ENCODE assay signal across 19 cellular contexts in the genomic region with DNA sequence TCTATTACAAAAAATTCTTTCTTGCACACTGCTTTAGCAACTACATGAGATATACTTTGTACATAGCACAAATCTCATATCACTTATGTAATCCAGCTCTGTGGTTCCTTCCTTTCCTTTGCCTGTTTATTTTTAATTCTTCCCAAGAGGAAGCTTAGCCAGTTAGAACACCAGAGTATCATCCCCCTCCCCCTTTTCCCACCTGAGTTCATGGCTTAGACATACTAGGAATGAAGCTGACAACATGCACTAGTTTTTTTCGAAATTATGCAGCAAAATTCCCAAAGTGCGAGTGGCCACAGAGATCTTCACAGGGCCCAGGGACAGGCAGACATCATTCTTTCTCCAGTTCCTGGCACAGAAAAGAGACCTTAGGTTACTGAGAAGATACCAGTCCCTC. TPM values are rescaled to one million over a fixed set of nuclear protein-coding genes. Genes with fewer than 3 reads are reported as not detected.
DNase-seq lines count a peak whose midpoint lies in the region; ATAC-seq, FAIRE-seq and TF ChIP-seq lines count a peak whose summit lies in the region.
"Had no signal": no experiment of that assay in that cellular context is flagged by ENCODE, and none has a peak within 500 bp of the region (broad histone marks: within the 10 kb centered on the region; RNA-seq: fewer than 3 reads in every experiment).

No MANE protein-coding gene starts in this region.

- H3K9me3 Mint-ChIP-seq in osteocyte (ENCODE audit: unreplicated experiment), result no peaks in the 10 kb centered on the region
- peaks cover 4% of the 10 kb centered on the region for H3K9me3 Mint-ChIP-seq in activated naive CD8-positive, alpha-beta T cell treated with anti-CD3 and anti-CD28 coated beads, Interleukin-2, amount 50 U/mL, for 24 hours

- no peak overlapping the region for H3K4me3 ChIP-seq in A549
- no peak overlapping the region for H3K4me3 ChIP-seq in esophagus muscularis mucosa
- H3K4me3 ChIP-seq: body of pancreas, mucosa of descending colon had no signal

- TF ChIP-seq POLR2A in A549 (IDR thresholded peaks at IDR 0.05; ENCODE audit: low read length), result no peak
- no peak for TF ChIP-seq POLR2A in esophagus muscularis mucosa (IDR thresholded peaks at IDR 0.05; ENCODE audit: low read depth)

- TF ChIP-seq EP300 in A549 (IDR thresholded peaks at IDR 0.05), result no peak
- TF ChIP-seq EP300 in esophagus muscularis mucosa (IDR thresholded peaks at IDR 0.05), result no peak

- DNase-seq in A549 (ENCODE audit: low read depth in 1 of 2, low spot score in 1 of 2), result no peak
- DNase-seq in NCI-H460 (ENCODE audit: extremely low read depth, low read depth), result peak; percentile 63
- DNase-seq in esophagus muscularis mucosa (ENCODE audit: extremely low spot score), result no peak
- DNase-seq in osteocyte (ENCODE audit: extremely low spot score, unreplicated experiment), result no peak
- no peak for DNase-seq in GM20000 (ENCODE audit: low spot score)
- no peak for DNase-seq in activated naive CD8-positive, alpha-beta T cell treated with anti-CD3 and anti-CD28 coated beads, Interleukin-2, amount 50 U/mL, for 24 hours
- DNase-seq in SW 1271 (lab: John Stamatoyannopoulos, UW), result no peak
- DNase-seq: activated CD4-positive, CD25-positive, alpha-beta regulatory T cell; activated effector memory CD4-positive, alpha-beta T cell treated with anti-CD3 and anti-CD28 coated beads, Interleukin-2, amount 50 U/mL, for 16 hours; body of pancreas; COR-L47; effector CD4-positive, alpha-beta T cell; mucosa of descending colon; NCI-H146; NCI-H510A; stimulated activated naive CD8-positive, alpha-beta T cell treated with anti-CD3 and anti-CD28 coated beads, Interleukin-15, amount 100 ng/mL, for 72 hours had no signal

- POLR2A ChIA-PET in A549 (lab: Yijun Ruan, JAX), result no interaction called here

- peaks cover 0 to 38% (median 12%) of the 10 kb centered on the region in 4 donors for H3K36me3 ChIP-seq in esophagus muscularis mucosa

- H3K27me3 ChIP-seq in esophagus muscularis mucosa, result no peaks in the 10 kb centered on the region
- H3K27me3 ChIP-seq: body of pancreas had no signal

- no peak for FAIRE-seq in A549 (lab: Jason Lieb, UNC)
- FAIRE-seq: GM18507, GM19239 had no signal

- H3K36me3 Mint-ChIP-seq in osteocyte (ENCODE audit: unreplicated experiment), result peaks cover 64% of the 10 kb centered on the region
- peaks cover 2% of the 10 kb centered on the region for H3K36me3 Mint-ChIP-seq in activated naive CD8-positive, alpha-beta T cell treated with anti-CD3 and anti-CD28 coated beads, Interleukin-2, amount 50 U/mL, for 24 hours (ENCODE audit: low read depth)

- no peaks in the 10 kb centered on the region for H3K9me3 ChIP-seq in A549
- H3K9me3 ChIP-seq in esophagus muscularis mucosa, result no peaks in the 10 kb centered on the region
- H3K9me3 ChIP-seq: body of pancreas, mucosa of descending colon had no signal

- H3K27me3 Mint-ChIP-seq in osteocyte (ENCODE audit: unreplicated experiment), result no peaks in the 10 kb centered on the region
- peaks cover 12% of the 10 kb centered on the region for H3K27me3 Mint-ChIP-seq in activated naive CD8-positive, alpha-beta T cell treated with anti-CD3 and anti-CD28 coated beads, Interleukin-2, amount 50 U/mL, for 24 hours

- intact Hi-C loops in esophagus muscularis mucosa (cut with DNase I), result no loop called here

- H3K4me1 ChIP-seq in A549 (peaks cover 59% of the 10 kb centered on the region), esophagus muscularis mucosa (peaks cover 90 to 100% (median 93%) of the 10 kb centered on the region in 4 donors)
- H3K4me1 ChIP-seq: body of pancreas had no signal

- peaks cover 78% of the 10 kb centered on the region for H3K4me1 Mint-ChIP-seq in osteocyte (ENCODE audit: unreplicated experiment)
- no peaks in the 10 kb centered on the region for H3K4me1 Mint-ChIP-seq in activated naive CD8-positive, alpha-beta T cell treated with anti-CD3 and anti-CD28 coated beads, Interleukin-2, amount 50 U/mL, for 24 hours
- H3K4me1 Mint-ChIP-seq: stimulated activated naive CD8-positive, alpha-beta T cell treated with anti-CD3 and anti-CD28 coated beads, Interleukin-15, amount 100 ng/mL, for 72 hours had no signal

- peak overlapping the region in 1 of 2 experiments; percentile 36; a peak in 3 of 6 replicates for H3K27ac ChIP-seq in A549
- H3K27ac ChIP-seq in esophagus muscularis mucosa (replicated peaks in 1 of 4), result peak overlapping the region; percentile 20 to 44 (median 31)
- H3K27ac ChIP-seq: body of pancreas had no signal

- TF ChIP-seq RAD21 in A549 (conservative IDR thresholded peaks at IDR 0.05 in 1 of 2, IDR thresholded peaks at IDR 0.05 in 1 of 2), result no peak

- TF ChIP-seq CTCF in A549 (IDR thresholded peaks at IDR 0.05) (no peak), esophagus muscularis mucosa (IDR thresholded peaks at IDR 0.05) (no peak), osteocyte (IDR thresholded peaks at IDR 0.05) (no peak), GM20000 (IDR thresholded peaks at IDR 0.05; ENCODE audit: extremely low read depth, missing control alignments) (no peak)

- no peak overlapping the region for H3K4me3 Mint-ChIP-seq in osteocyte (ENCODE audit: unreplicated experiment)
- no peak overlapping the region for H3K4me3 Mint-ChIP-seq in activated naive CD8-positive, alpha-beta T cell treated with anti-CD3 and anti-CD28 coated beads, Interleukin-2, amount 50 U/mL, for 24 hours
- H3K4me3 Mint-ChIP-seq: stimulated activated naive CD8-positive, alpha-beta T cell treated with anti-CD3 and anti-CD28 coated beads, Interleukin-15, amount 100 ng/mL, for 72 hours had no signal

- WGBS in A549 (ENCODE audit: missing lambda C conversion rate), result 68% methylated on average over 2 of the region's 2 CpGs
- WGBS in esophagus muscularis mucosa, result 90% methylated on average over 2 of the region's 2 CpGs

- CTCF ChIA-PET in A549 (lab: Yijun Ruan, JAX), result interaction anchor here (0.7 to 9.9 kb wide), 5 partner anchors 10 to 307 kb away, joined by 3 to 73 read pairs (median 4); no protein-coding TSS in a partner anchor

- H3K4me2 ChIP-seq in A549, result peak overlapping the region; percentile 42; the same call in 1 of the 3 replicates

- H3K27ac Mint-ChIP-seq in osteocyte (ENCODE audit: unreplicated experiment), result peak overlapping the region; percentile 86
- H3K27ac Mint-ChIP-seq in activated naive CD8-positive, alpha-beta T cell treated with anti-CD3 and anti-CD28 coated beads, Interleukin-2, amount 50 U/mL, for 24 hours, result no peak overlapping the region
- H3K27ac Mint-ChIP-seq: stimulated activated naive CD8-positive, alpha-beta T cell treated with anti-CD3 and anti-CD28 coated beads, Interleukin-15, amount 100 ng/mL, for 72 hours had no signal

- no peak; a peak in 1 of 6 replicates for ATAC-seq in A549
- ATAC-seq in activated naive CD8-positive, alpha-beta T cell treated with anti-CD3 and anti-CD28 coated beads, Interleukin-2, amount 50 U/mL, for 24 hours, result no peak
- ATAC-seq in HG03521 (IDR thresholded peaks at IDR 0.05; ENCODE audit: unreplicated experiment), result no peak
- ATAC-seq: body of pancreas; mucosa of descending colon; stimulated activated naive CD8-positive, alpha-beta T cell treated with anti-CD3 and anti-CD28 coated beads, Interleukin-15, amount 100 ng/mL, for 72 hours had no signal

TF ChIP-seq in A549, 52 proteins besides CTCF, POLR2A, EP300 and RAD21:
- no peak for TF ChIP-seq FOSB (CRISPR knock-in tag; IDR thresholded peaks at IDR 0.05)

RNA-seq across cellular contexts. Expression of a gene that starts 17.8 kb away (rescaled TPM):
- polyA plus RNA-seq in A549 (2011; rRNA removed) (365 and 529 TPM in 2 replicates), A549 (2017; fragmentation: RNase III; extraction: RNeasy Plus Mini Kit Qiagen cat#74134 plus additional on column Dnase treatment) (493 to 547 TPM (median 530 TPM) in 3 replicates)
- 589 and 611 TPM in 2 replicates for polyA plus RNA-seq in A549 (2012; cell fraction: cytosol; rRNA removed)
- 290 and 502 TPM in 2 replicates for polyA plus RNA-seq in A549 (2012; cell fraction: nucleus; rRNA removed)
- 537 and 542 TPM in 2 replicates for polyA minus RNA-seq in A549 (2011; rRNA and poly(A)+ RNA removed)
- 168 and 169 TPM in 2 replicates for total RNA-seq in NCI-H460 (2014; rRNA removed; shearing (Covaris generic))
- 68.6 and 73.6 TPM in 2 replicates for polyA plus RNA-seq in NCI-H460 (2014; cell fraction: nucleus; rRNA removed)
- total RNA-seq in esophagus muscularis mucosa (100 to 1,000 TPM; 434 to 638 (median 591) TPM), osteocyte (492 and 502 TPM in 2 replicates)

RNA-seq across cellular contexts. Expression of a gene that starts 43.1 kb away (rescaled TPM):
- polyA plus RNA-seq in A549 (2011; rRNA removed) (257 and 296 TPM in 2 replicates), A549 (2017; fragmentation: RNase III; extraction: RNeasy Plus Mini Kit Qiagen cat#74134 plus additional on column Dnase treatment) (142 to 159 TPM (median 156 TPM) in 3 replicates)
- 161 and 178 TPM in 2 replicates for polyA plus RNA-seq in A549 (2012; cell fraction: cytosol; rRNA removed)
- 64.3 and 90.5 TPM in 2 replicates for polyA plus RNA-seq in A549 (2012; cell fraction: nucleus; rRNA removed)
- polyA minus RNA-seq in A549 (2011; rRNA and poly(A)+ RNA removed), result 179 and 187 TPM in 2 replicates
- total RNA-seq in NCI-H460 (2014; rRNA removed; shearing (Covaris generic)), result 109 and 112 TPM in 2 replicates
- 67.6 and 69.1 TPM in 2 replicates for polyA plus RNA-seq in NCI-H460 (2014; cell fraction: nucleus; rRNA removed)
- total RNA-seq in esophagus muscularis mucosa (100 to 1,000 TPM; 125 to 148 (median 129) TPM), osteocyte (81.6 and 86.8 TPM in 2 replicates)
